ENCODE assay signal across 8 cellular contexts in the genomic region with DNA sequence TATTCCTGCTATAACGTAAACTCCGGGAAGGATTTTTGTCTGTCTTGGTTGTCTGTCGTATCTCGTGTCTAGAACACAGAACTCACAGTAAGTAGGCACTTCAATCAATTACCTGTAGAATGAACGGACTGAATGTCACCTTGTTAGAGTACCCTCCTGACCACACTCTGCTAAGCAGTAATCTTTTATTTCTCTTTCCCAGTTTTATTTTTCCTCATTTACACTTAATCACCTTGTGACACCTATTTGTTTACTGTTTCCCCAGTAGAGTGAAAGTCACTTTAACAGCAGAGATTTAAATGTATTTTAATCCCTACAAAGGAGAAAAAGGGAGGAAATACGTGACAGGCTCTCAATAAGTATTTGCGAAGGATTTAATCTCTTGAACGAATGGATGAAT. TPM values are rescaled to one million over a fixed set of nuclear protein-coding genes. Genes with fewer than 3 reads are reported as not detected.
DNase-seq lines count a peak whose midpoint lies in the region; ATAC-seq and TF ChIP-seq lines count a peak whose summit lies in the region.

No MANE protein-coding gene starts in this region.

- H3K27ac Mint-ChIP-seq in CD4-positive, alpha-beta T cell: peak overlapping the region; percentile 62
- H3K27ac Mint-ChIP-seq in neural crest cell (ENCODE audit: unreplicated experiment): no peak overlapping the region

- H3K4me3 ChIP-seq in Loucy (ENCODE audit: low read length, poor library complexity, severe bottlenecking) (peak overlapping the region; percentile 87), colonic mucosa (peak overlapping the region; percentile 85)

- peak overlapping the region; percentile 5 for H3K9ac ChIP-seq in Loucy (ENCODE audit: low read depth, low read length, poor library complexity, severe bottlenecking)
- peak overlapping the region; percentile 62 to 73 for H3K9ac ChIP-seq in colonic mucosa (ENCODE audit: low read depth in 2 of 2, low read length in 2 of 2)

- no peaks in the 10 kb centered on the region for H3F3A ChIP-seq in Loucy (ENCODE audit: low read depth)

- H3K27me3 Mint-ChIP-seq in CD4-positive, alpha-beta T cell: no peaks in the 10 kb centered on the region
- no peaks in the 10 kb centered on the region for H3K27me3 Mint-ChIP-seq in neural crest cell (ENCODE audit: low read depth)

- ATAC-seq in CD4-positive, alpha-beta T cell (ENCODE audit: poor library complexity): no peak
- ATAC-seq in HG02678 (IDR thresholded peaks at IDR 0.05; ENCODE audit: unreplicated experiment): no peak
- no peak for ATAC-seq in HG03159 (IDR thresholded peaks at IDR 0.05; ENCODE audit: unreplicated experiment)

- peak overlapping the region; percentile 68 for H3K4me2 ChIP-seq in Loucy (ENCODE audit: low read depth, low read length, poor library complexity, severe bottlenecking)

- H3K9me3 Mint-ChIP-seq in CD4-positive, alpha-beta T cell: no peaks in the 10 kb centered on the region
- H3K9me3 Mint-ChIP-seq in neural crest cell: peaks cover 3% of the 10 kb centered on the region

- peaks cover 9% of the 10 kb centered on the region for H4K20me1 ChIP-seq in Loucy (ENCODE audit: insufficient read depth, low read length, poor library complexity, severe bottlenecking)

- H2AFZ ChIP-seq in Loucy (ENCODE audit: low read length): peak overlapping the region; percentile 96

- no peaks in the 10 kb centered on the region for H3K9me2 ChIP-seq in Loucy (replicated peaks; ENCODE audit: low read depth, low read length)

- no peaks in the 10 kb centered on the region for H3K27me3 ChIP-seq in CD4-positive, alpha-beta T cell (ENCODE audit: control insufficient read depth, insufficient read depth, low read length)
- H3K27me3 ChIP-seq in Loucy (ENCODE audit: insufficient read depth, low read length, poor library complexity, severe bottlenecking) (no peaks in the 10 kb centered on the region), colonic mucosa (no peaks in the 10 kb centered on the region)

- no peaks in the 10 kb centered on the region for H3K36me3 Mint-ChIP-seq in CD4-positive, alpha-beta T cell (ENCODE audit: low read depth)
- H3K36me3 Mint-ChIP-seq in neural crest cell (ENCODE audit: low read depth): peaks cover 10% of the 10 kb centered on the region

- no peak for TF ChIP-seq CTCF in CD4-positive, alpha-beta T cell (IDR thresholded peaks at IDR 0.05)
- no peak for TF ChIP-seq CTCF in Loucy (conservative IDR thresholded peaks at IDR 0.05; ENCODE audit: low read length)
- TF ChIP-seq CTCF in colonic mucosa (IDR thresholded peaks at IDR 0.05): no peak
- no peak for TF ChIP-seq CTCF in neural crest cell (conservative IDR thresholded peaks at IDR 0.05)

- peak overlapping the region; percentile 87 for H3K4me3 Mint-ChIP-seq in CD4-positive, alpha-beta T cell
- peak overlapping the region; percentile 66 for H3K4me3 Mint-ChIP-seq in neural crest cell

- H3K36me3 ChIP-seq in Loucy (ENCODE audit: insufficient read depth, low read length) (no peaks in the 10 kb centered on the region), colonic mucosa (no peaks in the 10 kb centered on the region)

- POLR2A ChIA-PET in CD4-positive, alpha-beta T cell (lab: Charles Lee): interaction anchor here (1.0 to 1.9 kb wide), 6 partner anchors 39 to 334 kb away, joined by 3 to 14 read pairs (median 6); a partner anchor contains a TSS

- intact Hi-C loops in CD4-positive, alpha-beta T cell (cut with DNase I, micrococcal nuclease): loop anchor here in 1 of 2 experiments (2.0 to 5.0 kb wide), 3 partner anchors 160 to 335 kb away; a partner anchor contains a TSS
- intact Hi-C loops in colonic mucosa (cut with DNase I): no loop called here

- no peak for DNase-seq in CD4-positive, alpha-beta T cell
- no peak for DNase-seq in colonic mucosa
- no peak for DNase-seq in neural crest cell (ENCODE audit: low read depth, low spot score)
- no peak for DNase-seq in HK-2 (ENCODE audit: unreplicated experiment)
- no peak for DNase-seq in NCI-H446 treated with DMSO at 0.1 percent for 48 hours (lab: John Stamatoyannopoulos, UW)

- H3K79me2 ChIP-seq in Loucy (ENCODE audit: insufficient read depth, low read length): peaks cover 14% of the 10 kb centered on the region

- CTCF ChIA-PET in CD4-positive, alpha-beta T cell (lab: Charles Lee): no interaction called here

- H3K4me1 ChIP-seq in Loucy (ENCODE audit: insufficient read depth, low read length, poor library complexity, severe bottlenecking) (peaks cover 11% of the 10 kb centered on the region), colonic mucosa (no peaks in the 10 kb centered on the region)

- H3K9me3 ChIP-seq in CD4-positive, alpha-beta T cell (ENCODE audit: control insufficient read depth, low read length): no peaks in the 10 kb centered on the region
- H3K9me3 ChIP-seq in Loucy (ENCODE audit: insufficient read depth, low read depth, low read length): no peaks in the 10 kb centered on the region
- H3K9me3 ChIP-seq in colonic mucosa: no peaks in the 10 kb centered on the region

- peaks cover 21% of the 10 kb centered on the region for H3K4me1 Mint-ChIP-seq in CD4-positive, alpha-beta T cell (ENCODE audit: low read depth)
- peaks cover 25% of the 10 kb centered on the region for H3K4me1 Mint-ChIP-seq in neural crest cell

- no peak overlapping the region for H3K27ac ChIP-seq in CD4-positive, alpha-beta T cell (ENCODE audit: low read depth, low read length)
- H3K27ac ChIP-seq in colonic mucosa: peak overlapping the region; percentile 83

RNA-seq across cellular contexts. Expression of a gene that starts 0.5 kb away (rescaled TPM):
- 1 to 10 TPM; 4.6 to 5.1 TPM for total RNA-seq in CD4-positive, alpha-beta T cell
- total RNA-seq in colonic mucosa (10 to 100 TPM; 21.6 to 36.0 TPM), neural crest cell (41.1 and 42.7 TPM in 2 replicates)
